Comparison of ENCODE assay signal across 15 cellular contexts in the genomic region with DNA sequence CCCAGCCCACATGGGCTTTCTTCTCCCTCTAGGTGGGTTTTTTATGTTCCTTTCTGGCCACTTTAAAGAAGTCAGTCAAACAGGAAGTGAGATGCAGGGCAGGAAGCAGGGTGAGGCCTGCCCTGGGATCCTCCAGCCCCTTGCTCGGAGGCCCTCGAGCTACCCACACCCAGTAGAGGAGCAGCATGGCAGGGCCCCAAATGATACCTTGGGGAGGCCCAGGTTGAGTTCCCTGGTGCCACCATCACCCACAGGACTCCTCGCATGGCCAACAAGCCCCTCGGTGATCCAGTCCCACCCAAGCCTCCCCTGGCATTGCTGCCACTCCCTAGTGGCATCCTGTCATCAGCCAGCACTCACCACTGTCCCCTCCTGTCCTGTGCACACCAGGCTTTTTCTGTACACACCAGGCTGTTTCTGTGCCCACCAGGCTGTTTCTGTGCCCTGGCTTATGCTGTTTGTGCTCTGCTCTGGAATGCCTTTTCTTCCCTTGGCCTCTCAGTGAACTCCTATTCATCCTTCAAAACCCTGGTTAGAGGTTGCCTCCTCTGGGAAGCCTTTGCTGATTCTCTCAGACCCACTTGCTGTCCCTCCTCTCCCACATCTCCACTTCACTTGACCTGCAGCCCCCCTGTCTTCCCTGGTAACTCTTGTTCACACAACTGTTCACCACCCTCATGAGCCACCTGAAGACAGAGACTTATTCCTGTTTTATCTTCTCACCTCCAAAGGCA. TPM values are rescaled to one million over a fixed set of nuclear protein-coding genes. Genes with fewer than 3 reads are reported as not detected.
DNase-seq lines count a peak whose midpoint lies in the region; ATAC-seq and TF ChIP-seq lines count a peak whose summit lies in the region.
"Had no signal": no experiment of that assay in that cellular context is flagged by ENCODE, and none has a peak within 500 bp of the region (broad histone marks: within the 10 kb centered on the region; RNA-seq: fewer than 3 reads in every experiment).

No MANE protein-coding gene starts in this region.

- POLR2A ChIA-PET in activated CD4-positive, alpha-beta T cell treated with anti-CD3 and anti-CD28 coated beads, Interleukin-2, amount 10 ng/mL, durations not matched to agents 7 days and 5 days (lab: Charles Lee): no interaction called here

- 63 to 85% methylated on average over 4 of the region's 4 CpGs for WGBS in sigmoid colon, 2 donors
- WGBS in thyroid gland, 2 donors: 75 to 88% methylated on average over 4 of the region's 4 CpGs

- H3K36me3 Mint-ChIP-seq in activated CD4-positive, alpha-beta T cell treated with anti-CD3 and anti-CD28 coated beads, Interleukin-2, amount 10 ng/mL, durations not matched to agents 7 days and 5 days (ENCODE audit: low read depth): peaks cover 1% of the 10 kb centered on the region
- no peaks in the 10 kb centered on the region for H3K36me3 Mint-ChIP-seq in activated T-helper 1 cell treated with anti-CD3 and anti-CD28 coated beads, Interleukin-12 subunit alpha, Interleukin-12 subunit beta, Interleukin-2, Interleukin-4 antibody, amounts not matched to agents 30 ng/mL and 10 ng/mL and 1 ng/mL, durations not matched to agents 14 hours and 24 hours and 36 hours (ENCODE audit: low read depth)

- H3K4me1 ChIP-seq in sigmoid colon: no peaks in the 10 kb centered on the region
- H3K4me1 ChIP-seq in thyroid gland: no peaks in the 10 kb centered on the region

- H3K27ac ChIP-seq in sigmoid colon: no peak overlapping the region
- no peak overlapping the region for H3K27ac ChIP-seq in thyroid gland
- H3K27ac ChIP-seq: skin epidermis had no signal

- H3K27ac Mint-ChIP-seq in activated CD4-positive, alpha-beta T cell treated with anti-CD3 and anti-CD28 coated beads, Interleukin-2, amount 10 ng/mL, durations not matched to agents 7 days and 5 days: peak overlapping the region; percentile 86
- peak overlapping the region; percentile 10 for H3K27ac Mint-ChIP-seq in activated T-helper 1 cell treated with anti-CD3 and anti-CD28 coated beads, Interleukin-12 subunit alpha, Interleukin-12 subunit beta, Interleukin-2, Interleukin-4 antibody, amounts not matched to agents 30 ng/mL and 10 ng/mL and 1 ng/mL, durations not matched to agents 14 hours and 24 hours and 36 hours

- H3K4me1 Mint-ChIP-seq in activated CD4-positive, alpha-beta T cell treated with anti-CD3 and anti-CD28 coated beads, Interleukin-2, amount 10 ng/mL, durations not matched to agents 7 days and 5 days: peaks cover 31% of the 10 kb centered on the region
- peaks cover 13% of the 10 kb centered on the region for H3K4me1 Mint-ChIP-seq in activated T-helper 1 cell treated with anti-CD3 and anti-CD28 coated beads, Interleukin-12 subunit alpha, Interleukin-12 subunit beta, Interleukin-2, Interleukin-4 antibody, amounts not matched to agents 30 ng/mL and 10 ng/mL and 1 ng/mL, durations not matched to agents 14 hours and 24 hours and 36 hours (ENCODE audit: low read depth)

- peaks cover 2% of the 10 kb centered on the region for H3K27me3 Mint-ChIP-seq in activated CD4-positive, alpha-beta T cell treated with anti-CD3 and anti-CD28 coated beads, Interleukin-2, amount 10 ng/mL, durations not matched to agents 7 days and 5 days
- H3K27me3 Mint-ChIP-seq in activated T-helper 1 cell treated with anti-CD3 and anti-CD28 coated beads, Interleukin-12 subunit alpha, Interleukin-12 subunit beta, Interleukin-2, Interleukin-4 antibody, amounts not matched to agents 30 ng/mL and 10 ng/mL and 1 ng/mL, durations not matched to agents 14 hours and 24 hours and 36 hours (ENCODE audit: insufficient read depth): peaks cover 3% of the 10 kb centered on the region

- TF ChIP-seq EP300 in sigmoid colon (IDR thresholded peaks at IDR 0.05): no peak

- H3K27me3 ChIP-seq in sigmoid colon (no peaks in the 10 kb centered on the region), thyroid gland (no peaks in the 10 kb centered on the region)

- intact Hi-C loops in activated T-helper 1 cell treated with anti-CD3 and anti-CD28 coated beads, Interleukin-12 subunit alpha, Interleukin-12 subunit beta, Interleukin-2, Interleukin-4 antibody, amounts not matched to agents 30 ng/mL and 10 ng/mL and 1 ng/mL, durations not matched to agents 14 hours and 24 hours and 36 hours (cut with micrococcal nuclease): no loop called here
- intact Hi-C loops in sigmoid colon (cut with DNase I) (no loop called here), thyroid gland (cut with DNase I) (no loop called here), Right ventricle myocardium inferior (cut with DNase I) (no loop called here)

- H3K4me3 Mint-ChIP-seq in activated CD4-positive, alpha-beta T cell treated with anti-CD3 and anti-CD28 coated beads, Interleukin-2, amount 10 ng/mL, durations not matched to agents 7 days and 5 days: no peak overlapping the region
- no peak overlapping the region for H3K4me3 Mint-ChIP-seq in activated T-helper 1 cell treated with anti-CD3 and anti-CD28 coated beads, Interleukin-12 subunit alpha, Interleukin-12 subunit beta, Interleukin-2, Interleukin-4 antibody, amounts not matched to agents 30 ng/mL and 10 ng/mL and 1 ng/mL, durations not matched to agents 14 hours and 24 hours and 36 hours

- no peaks in the 10 kb centered on the region for H3K36me3 ChIP-seq in sigmoid colon
- H3K36me3 ChIP-seq in thyroid gland: no peaks in the 10 kb centered on the region

- H3K9me3 ChIP-seq in sigmoid colon: no peaks in the 10 kb centered on the region
- H3K9me3 ChIP-seq in thyroid gland: no peaks in the 10 kb centered on the region

- TF ChIP-seq CTCF in sigmoid colon (IDR thresholded peaks at IDR 0.05) (no peak), thyroid gland (IDR thresholded peaks at IDR 0.05) (no peak)

- no peak for ATAC-seq in GM21360 (IDR thresholded peaks at IDR 0.05; ENCODE audit: unreplicated experiment)
- no peak for ATAC-seq in Right ventricle myocardium inferior

- no peaks in the 10 kb centered on the region for H3K9me3 Mint-ChIP-seq in activated CD4-positive, alpha-beta T cell treated with anti-CD3 and anti-CD28 coated beads, Interleukin-2, amount 10 ng/mL, durations not matched to agents 7 days and 5 days
- H3K9me3 Mint-ChIP-seq in activated T-helper 1 cell treated with anti-CD3 and anti-CD28 coated beads, Interleukin-12 subunit alpha, Interleukin-12 subunit beta, Interleukin-2, Interleukin-4 antibody, amounts not matched to agents 30 ng/mL and 10 ng/mL and 1 ng/mL, durations not matched to agents 14 hours and 24 hours and 36 hours: no peaks in the 10 kb centered on the region

- no peak for DNase-seq in activated CD4-positive, alpha-beta T cell treated with anti-CD3 and anti-CD28 coated beads, Interleukin-2, amount 10 ng/mL, durations not matched to agents 7 days and 5 days
- DNase-seq in activated CD4-positive, alpha-beta T cell treated with anti-CD3 and anti-CD28 coated beads, Interleukin-2, amount 50 U/mL, for 1 hour: no peak
- DNase-seq in Kasumi-1 (lab: John Stamatoyannopoulos, UW) (peak; percentile 20 to 24), sigmoid colon (peak; percentile 14), thyroid gland (no peak), Right ventricle myocardium inferior (ENCODE audit: missing footprints) (no peak)
- DNase-seq in activated T-helper 1 cell treated with anti-CD3 and anti-CD28 coated beads, Interleukin-12 subunit alpha, Interleukin-12 subunit beta, Interleukin-2, Interleukin-4 antibody, amounts not matched to agents 30 ng/mL and 10 ng/mL and 1 ng/mL, durations not matched to agents 14 hours and 24 hours and 36 hours (ENCODE audit: low spot score): no peak
- DNase-seq: NCI-H2081, NCI-H526 treated with DMSO at 0.1 percent for 48 hours, occipital lobe had no signal

- no peak for TF ChIP-seq POLR2A in sigmoid colon (IDR thresholded peaks at IDR 0.05)
- no peak for TF ChIP-seq POLR2A in thyroid gland (IDR thresholded peaks at IDR 0.05)

- CTCF ChIA-PET in activated CD4-positive, alpha-beta T cell treated with anti-CD3 and anti-CD28 coated beads, Interleukin-2, amount 10 ng/mL, durations not matched to agents 7 days and 5 days (lab: Charles Lee): interaction anchor here (1.2 kb wide), 1 partner anchor 13 kb away, joined by 3 read pairs; no protein-coding TSS in a partner anchor

- no peak overlapping the region for H3K4me3 ChIP-seq in sigmoid colon
- H3K4me3 ChIP-seq in thyroid gland (replicated peaks in 1 of 3): no peak overlapping the region
- H3K4me3 ChIP-seq: skin epidermis had no signal

RNA-seq across cellular contexts. Expression of gene PTGDR2, which starts 3.1 kb away (rescaled TPM):
- total RNA-seq in activated CD4-positive, alpha-beta T cell treated with anti-CD3 and anti-CD28 coated beads, Interleukin-2, amount 10 ng/mL, durations not matched to agents 7 days and 5 days: 1 to 10 TPM; 1.3 to 1.4 TPM
- total RNA-seq in activated T-helper 1 cell treated with anti-CD3 and anti-CD28 coated beads, Interleukin-12 subunit alpha, Interleukin-12 subunit beta, Interleukin-2, Interleukin-4 antibody, amounts not matched to agents 30 ng/mL and 10 ng/mL and 1 ng/mL, durations not matched to agents 14 hours and 24 hours and 36 hours: 0.10 TPM in 2 replicates
- total RNA-seq in sigmoid colon (under 1 TPM in 3 of 4 donors, not detected in 1; 0.27 to 0.83 (median 0.71) TPM), thyroid gland (under 1 TPM in 1 of 4 donors, not detected in 3; 0.11 TPM), Right ventricle myocardium inferior (2.4 TPM)
- polyA plus RNA-seq in sigmoid colon: 1 to 10 TPM in 2 of 3 donors, under 1 TPM in 1; 0.60 to 2.2 (median 1.4) TPM
- total RNA-seq: H1 had no signal
- polyA plus RNA-seq: endothelial cell of umbilical vein had no signal

RNA-seq across cellular contexts. Expression of gene ZP1, which starts 8.4 kb away (rescaled TPM):
- total RNA-seq in activated CD4-positive, alpha-beta T cell treated with anti-CD3 and anti-CD28 coated beads, Interleukin-2, amount 10 ng/mL, durations not matched to agents 7 days and 5 days: not detected
- total RNA-seq in activated T-helper 1 cell treated with anti-CD3 and anti-CD28 coated beads, Interleukin-12 subunit alpha, Interleukin-12 subunit beta, Interleukin-2, Interleukin-4 antibody, amounts not matched to agents 30 ng/mL and 10 ng/mL and 1 ng/mL, durations not matched to agents 14 hours and 24 hours and 36 hours: not detected in 2 replicates
- total RNA-seq in sigmoid colon (not detected), thyroid gland (not detected), Right ventricle myocardium inferior (0.14 TPM)
- polyA plus RNA-seq in sigmoid colon: under 1 TPM in 1 of 3 donors, not detected in 2; 0.15 TPM
- total RNA-seq: activated CD8-positive, alpha-beta memory T cell treated with anti-CD3 and anti-CD28 coated beads for 36 hours; endothelial cell of umbilical vein; H1; occipital lobe had no signal
- polyA plus RNA-seq: endothelial cell of umbilical vein, H1 had no signal

RNA-seq across cellular contexts. Expression of gene CCDC86, which starts 17.0 kb away (rescaled TPM):
- 10 to 100 TPM; 19.2 to 23.2 TPM for total RNA-seq in activated CD4-positive, alpha-beta T cell treated with anti-CD3 and anti-CD28 coated beads, Interleukin-2, amount 10 ng/mL, durations not matched to agents 7 days and 5 days
- 88.2 and 92.2 TPM in 2 replicates for total RNA-seq in activated T-helper 1 cell treated with anti-CD3 and anti-CD28 coated beads, Interleukin-12 subunit alpha, Interleukin-12 subunit beta, Interleukin-2, Interleukin-4 antibody, amounts not matched to agents 30 ng/mL and 10 ng/mL and 1 ng/mL, durations not matched to agents 14 hours and 24 hours and 36 hours
- total RNA-seq in sigmoid colon: 10 to 100 TPM in 2 of 4 donors, 1 to 10 TPM in 2; 8.6 to 12.0 (median 10.8) TPM
- polyA plus RNA-seq in sigmoid colon: 10 to 100 TPM in 1 of 3 donors, 1 to 10 TPM in 2; 4.8 to 24.0 (median 9.0) TPM
- total RNA-seq in thyroid gland: 10 to 100 TPM in 2 of 4 donors, 1 to 10 TPM in 2; 6.7 to 19.6 (median 14.2) TPM
- total RNA-seq in Right ventricle myocardium inferior: 9.3 TPM

RNA-seq across cellular contexts. Expression of gene PRPF19, which starts 47.5 kb away (rescaled TPM):
- total RNA-seq in activated CD4-positive, alpha-beta T cell treated with anti-CD3 and anti-CD28 coated beads, Interleukin-2, amount 10 ng/mL, durations not matched to agents 7 days and 5 days: 100 to 1,000 TPM; 125 to 128 TPM
- 221 and 222 TPM in 2 replicates for total RNA-seq in activated T-helper 1 cell treated with anti-CD3 and anti-CD28 coated beads, Interleukin-12 subunit alpha, Interleukin-12 subunit beta, Interleukin-2, Interleukin-4 antibody, amounts not matched to agents 30 ng/mL and 10 ng/mL and 1 ng/mL, durations not matched to agents 14 hours and 24 hours and 36 hours
- total RNA-seq in sigmoid colon: 10 to 100 TPM; 37.1 to 52.5 (median 38.9) TPM
- 10 to 100 TPM; 41.2 to 92.3 (median 42.0) TPM for polyA plus RNA-seq in sigmoid colon
- 10 to 100 TPM; 38.0 to 94.4 (median 71.5) TPM for total RNA-seq in thyroid gland
- total RNA-seq in Right ventricle myocardium inferior: 41.1 TPM

RNA-seq across cellular contexts. Expression of gene TMEM109, which starts 55.1 kb away (rescaled TPM):
- 100 to 1,000 TPM; 114 to 119 TPM for total RNA-seq in activated CD4-positive, alpha-beta T cell treated with anti-CD3 and anti-CD28 coated beads, Interleukin-2, amount 10 ng/mL, durations not matched to agents 7 days and 5 days
- total RNA-seq in activated T-helper 1 cell treated with anti-CD3 and anti-CD28 coated beads, Interleukin-12 subunit alpha, Interleukin-12 subunit beta, Interleukin-2, Interleukin-4 antibody, amounts not matched to agents 30 ng/mL and 10 ng/mL and 1 ng/mL, durations not matched to agents 14 hours and 24 hours and 36 hours: 138 and 143 TPM in 2 replicates
- total RNA-seq in sigmoid colon: 100 to 1,000 TPM in 2 of 4 donors, 10 to 100 TPM in 2; 86.2 to 115 (median 98.4) TPM
- polyA plus RNA-seq in sigmoid colon: 10 to 100 TPM; 16.2 to 57.7 (median 17.3) TPM
- total RNA-seq in thyroid gland: 100 to 1,000 TPM in 2 of 4 donors, 10 to 100 TPM in 2; 61.9 to 105 (median 96.0) TPM
- total RNA-seq in Right ventricle myocardium inferior: 97.5 TPM

Comparison
In these comparisons a context has a peak if more than half of its experiments do, and no peak if none do; other contexts are left out.
1. DNase-seq: peak in Kasumi-1 (2 of 2) and sigmoid colon (single experiment); none in activated CD4-positive, alpha-beta T cell treated with anti-CD3 and anti-CD28 coated beads, Interleukin-2, amount 10 ng/mL, durations not matched to agents 7 days and 5 days (single experiment), activated CD4-positive, alpha-beta T cell treated with anti-CD3 and anti-CD28 coated beads, Interleukin-2, amount 50 U/mL, for 1 hour (single experiment), activated T-helper 1 cell treated with anti-CD3 and anti-CD28 coated beads, Interleukin-12 subunit alpha, Interleukin-12 subunit beta, Interleukin-2, Interleukin-4 antibody, amounts not matched to agents 30 ng/mL and 10 ng/mL and 1 ng/mL, durations not matched to agents 14 hours and 24 hours and 36 hours (single experiment), thyroid gland (0 of 2) and Right ventricle myocardium inferior (single experiment).